In the genomic region with DNA sequence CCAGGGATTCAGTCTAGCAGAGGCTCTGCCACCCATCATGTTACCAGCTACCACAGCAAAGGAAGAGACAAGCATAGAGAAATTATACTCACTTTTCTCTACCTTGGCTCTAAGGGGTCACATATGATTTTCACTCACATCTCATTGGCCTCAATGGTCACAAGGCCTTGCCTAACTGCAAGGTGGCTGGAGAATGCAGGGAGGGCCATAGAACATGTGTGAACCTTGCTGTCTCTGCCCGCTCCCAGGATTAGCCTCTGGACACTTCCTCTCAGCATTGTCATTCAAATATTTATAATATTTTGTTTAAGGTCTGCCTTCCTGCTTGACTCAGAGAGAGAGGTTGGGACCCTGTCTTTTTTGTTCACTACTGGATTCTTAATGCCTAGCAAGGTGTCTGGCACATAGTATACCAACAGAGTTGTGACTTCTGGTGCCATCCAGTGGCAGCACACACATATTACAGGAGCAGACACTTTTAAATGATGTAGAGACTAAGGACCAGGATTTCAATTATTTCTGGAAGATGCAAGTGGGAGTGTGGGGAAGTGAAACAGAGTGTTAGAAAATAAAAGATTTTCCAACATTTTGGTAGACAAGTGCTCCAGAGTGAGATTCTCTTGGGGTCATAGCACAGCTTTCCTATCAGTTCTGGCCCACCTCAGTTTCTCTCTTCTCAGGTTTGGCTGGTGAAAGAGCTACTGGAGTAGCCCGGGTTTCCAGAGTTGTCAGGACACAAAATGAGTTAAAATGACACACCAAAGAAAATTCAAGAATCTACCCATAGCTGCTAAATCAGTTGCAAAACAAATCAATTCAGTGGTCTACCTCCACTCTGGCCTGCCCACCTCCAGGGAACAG, we compare ENCODE assay signal across 8 cellular contexts.
DNase-seq lines count a peak whose midpoint lies in the region; ATAC-seq, FAIRE-seq and TF ChIP-seq lines count a peak whose summit lies in the region.

No MANE protein-coding gene starts in this region.

- DNase-seq in AG04449 (ENCODE audit: low read depth, low spot score), result no peak
- DNase-seq in NCI-H526 treated with DMSO at 0.1 percent for 48 hours (lab: John Stamatoyannopoulos, UW), result peak; percentile 54
- peak; percentile 85 for DNase-seq in activated CD8-positive, alpha-beta T cell treated with anti-CD3 and anti-CD28 coated beads, Interleukin-2, amount 10 ng/mL, durations not matched to agents 7 days and 5 days
- DNase-seq in endothelial cell of umbilical vein (ENCODE audit: low read depth, low spot score), result peak; percentile 59
- peak; percentile 81 for DNase-seq in natural killer cell treated with Interleukin-12 subunit alpha and Interleukin-12 subunit beta and Interleukin-15 and Interleukin-18, amount 100 ng/mL, for 72 hours (ENCODE audit: low spot score)
- DNase-seq in testis, result peak; percentile 66

- H2AFZ ChIP-seq in endothelial cell of umbilical vein (ENCODE audit: low read depth, low read length), result no peak overlapping the region

- ATAC-seq in GM18499 (IDR thresholded peaks at IDR 0.05; ENCODE audit: insufficient read depth, unreplicated experiment) (peak; percentile 73), HG02938 (IDR thresholded peaks at IDR 0.05; ENCODE audit: unreplicated experiment) (peak; percentile 82)
- peak; percentile 56 for ATAC-seq in activated CD8-positive, alpha-beta T cell treated with anti-CD3 and anti-CD28 coated beads, Interleukin-2, amount 10 ng/mL, durations not matched to agents 7 days and 5 days
- ATAC-seq in natural killer cell treated with Interleukin-12 subunit alpha and Interleukin-12 subunit beta and Interleukin-15 and Interleukin-18, amount 100 ng/mL, for 72 hours, result peak; percentile 85 to 91

- H4K20me1 ChIP-seq in endothelial cell of umbilical vein (replicated peaks; ENCODE audit: control insufficient read depth, extremely low read depth, insufficient read depth, low read length), result no peaks in the 10 kb centered on the region

- H3K27ac Mint-ChIP-seq in activated CD8-positive, alpha-beta T cell treated with anti-CD3 and anti-CD28 coated beads, Interleukin-2, amount 10 ng/mL, durations not matched to agents 7 days and 5 days, result peak overlapping the region; percentile 92
- H3K27ac Mint-ChIP-seq in natural killer cell treated with Interleukin-12 subunit alpha and Interleukin-12 subunit beta and Interleukin-15 and Interleukin-18, amount 100 ng/mL, for 72 hours, result peak overlapping the region; percentile 91 to 96

- POLR2A ChIA-PET in AG04449 (lab: Yijun Ruan, JAX) (no interaction called here), endothelial cell of umbilical vein (lab: Charles Lee) (no interaction called here)
- POLR2A ChIA-PET in activated CD8-positive, alpha-beta T cell treated with anti-CD3 and anti-CD28 coated beads, Interleukin-2, amount 10 ng/mL, durations not matched to agents 7 days and 5 days (lab: Charles Lee), result interaction anchor here (0.7 to 10.1 kb wide), 10 partner anchors 12 to 243 kb away, joined by 3 to 336 read pairs (median 8); partner anchors contain the start of gene RASGRP1

- H3K4me1 Mint-ChIP-seq in activated CD8-positive, alpha-beta T cell treated with anti-CD3 and anti-CD28 coated beads, Interleukin-2, amount 10 ng/mL, durations not matched to agents 7 days and 5 days (ENCODE audit: low read depth), result peaks cover 71% of the 10 kb centered on the region
- peaks cover 65 to 76% of the 10 kb centered on the region in 2 donors for H3K4me1 Mint-ChIP-seq in natural killer cell treated with Interleukin-12 subunit alpha and Interleukin-12 subunit beta and Interleukin-15 and Interleukin-18, amount 100 ng/mL, for 72 hours (ENCODE audit: low read depth in 2 of 2)

- no peak for TF ChIP-seq POLR2A in endothelial cell of umbilical vein (IDR thresholded peaks at IDR 0.05; ENCODE audit: low read depth, low read length)
- TF ChIP-seq POLR2A in testis (IDR thresholded peaks at IDR 0.05), result no peak

- no peaks in the 10 kb centered on the region for H3K9me1 ChIP-seq in endothelial cell of umbilical vein (replicated peaks; ENCODE audit: control insufficient read depth, extremely low read depth, insufficient read depth, low read length)

- intact Hi-C loops in endothelial cell of umbilical vein (cut with micrococcal nuclease) (loop anchor here (1.0 kb wide), 4 partner anchors 119 to 688 kb away; partner anchors contain the start of gene RASGRP1), testis (cut with DNase I; ENCODE audit: low total_unique reads) (loop anchor here (10.0 kb wide), 2 partner anchors 129 to 239 kb away; no protein-coding TSS in a partner anchor)

- no peaks in the 10 kb centered on the region for H3K27me3 Mint-ChIP-seq in activated CD8-positive, alpha-beta T cell treated with anti-CD3 and anti-CD28 coated beads, Interleukin-2, amount 10 ng/mL, durations not matched to agents 7 days and 5 days (ENCODE audit: low read depth)
- H3K27me3 Mint-ChIP-seq in natural killer cell treated with Interleukin-12 subunit alpha and Interleukin-12 subunit beta and Interleukin-15 and Interleukin-18, amount 100 ng/mL, for 72 hours, result no peaks in the 10 kb centered on the region

- peak; percentile 92 for FAIRE-seq in endothelial cell of umbilical vein (lab: Jason Lieb, UNC)

- no peaks in the 10 kb centered on the region for H3K36me3 ChIP-seq in endothelial cell of umbilical vein (ENCODE audit: control insufficient read depth in 2 of 2, extremely low read depth in 1 of 2, insufficient read depth in 2 of 2, low read length in 2 of 2)
- H3K36me3 ChIP-seq in testis (ENCODE audit: low read depth, missing control alignments), result no peaks in the 10 kb centered on the region

- CTCF ChIA-PET in AG04449 (lab: Yijun Ruan, JAX) (interaction anchor here (0.6 to 11.1 kb wide), 39 partner anchors 8 to 689 kb away, joined by 3 to 325 read pairs (median 4); partner anchors contain the start of genes FAM98B and RASGRP1), endothelial cell of umbilical vein (lab: Charles Lee) (interaction anchor here (0.6 to 10.9 kb wide), 20 partner anchors 8 to 688 kb away, joined by 3 to 149 read pairs (median 3); partner anchors contain the start of gene RASGRP1)
- CTCF ChIA-PET in activated CD8-positive, alpha-beta T cell treated with anti-CD3 and anti-CD28 coated beads, Interleukin-2, amount 10 ng/mL, durations not matched to agents 7 days and 5 days (lab: Charles Lee), result interaction anchor here (0.6 to 11.2 kb wide), 56 partner anchors 9 to 243 kb away, joined by 3 to 803 read pairs (median 5); partner anchors contain the start of genes FAM98B and RASGRP1

- TF ChIP-seq CTCF in AG04449 (IDR thresholded peaks at IDR 0.05; ENCODE audit: insufficient read depth, low read length, missing control alignments) (peak; percentile 65), endothelial cell of umbilical vein (IDR thresholded peaks at IDR 0.05; ENCODE audit: extremely low read depth in 1 of 2, insufficient read depth in 1 of 2, low read depth in 1 of 2, low read length in 2 of 2) (peak; percentile 63 to 64), testis (IDR thresholded peaks at IDR 0.05) (peak; percentile 45 to 70 (median 68))

- H3K9me3 ChIP-seq in endothelial cell of umbilical vein (replicated peaks; ENCODE audit: control insufficient read depth, insufficient read depth, low read length), result no peaks in the 10 kb centered on the region
- H3K9me3 ChIP-seq in testis, result no peaks in the 10 kb centered on the region

- H3K79me2 ChIP-seq in endothelial cell of umbilical vein (ENCODE audit: control insufficient read depth, insufficient read depth, low read length), result no peaks in the 10 kb centered on the region

- H3K4me2 ChIP-seq in endothelial cell of umbilical vein (ENCODE audit: insufficient read depth, low read length), result no peak overlapping the region

- H3K4me1 ChIP-seq in endothelial cell of umbilical vein (ENCODE audit: control insufficient read depth, extremely low read depth, insufficient read depth, low read length) (no peaks in the 10 kb centered on the region), testis (no peaks in the 10 kb centered on the region)

- dilution Hi-C loops in endothelial cell of umbilical vein (cut with MboI; ENCODE audit: extremely low pct_ligation_motif_present, low sequenced_read_pairs), result no loop called here

- H3K9me3 Mint-ChIP-seq in activated CD8-positive, alpha-beta T cell treated with anti-CD3 and anti-CD28 coated beads, Interleukin-2, amount 10 ng/mL, durations not matched to agents 7 days and 5 days (ENCODE audit: insufficient read depth), result no peaks in the 10 kb centered on the region
- H3K9me3 Mint-ChIP-seq in natural killer cell treated with Interleukin-12 subunit alpha and Interleukin-12 subunit beta and Interleukin-15 and Interleukin-18, amount 100 ng/mL, for 72 hours, result peaks cover 3% of the 10 kb centered on the region

- H3K4me3 ChIP-seq in AG04449 (ENCODE audit: low read depth, low read length), result no peak overlapping the region
- no peak overlapping the region for H3K4me3 ChIP-seq in endothelial cell of umbilical vein (replicated peaks in 1 of 3; ENCODE audit: insufficient read depth in 1 of 3, low read depth in 1 of 3, low read length in 3 of 3)
- no peak overlapping the region for H3K4me3 ChIP-seq in testis

- WGBS in testis, 2 donors, result 80 to 84% methylated on average over 2 of the region's 2 CpGs

- peak overlapping the region; percentile 64 for H3K4me3 Mint-ChIP-seq in activated CD8-positive, alpha-beta T cell treated with anti-CD3 and anti-CD28 coated beads, Interleukin-2, amount 10 ng/mL, durations not matched to agents 7 days and 5 days
- H3K4me3 Mint-ChIP-seq in natural killer cell treated with Interleukin-12 subunit alpha and Interleukin-12 subunit beta and Interleukin-15 and Interleukin-18, amount 100 ng/mL, for 72 hours, result peak overlapping the region; percentile 58

- peaks cover 17 to 20% of the 10 kb centered on the region in 2 experiments for H3K27me3 ChIP-seq in endothelial cell of umbilical vein (ENCODE audit: control insufficient read depth in 2 of 2, insufficient read depth in 2 of 2, low read length in 2 of 2)
- H3K27me3 ChIP-seq in testis, result no peaks in the 10 kb centered on the region

- H3K27ac ChIP-seq in endothelial cell of umbilical vein (ENCODE audit: insufficient read depth, low read depth, low read length) (no peak overlapping the region), testis (no peak overlapping the region)

- H3K9ac ChIP-seq in endothelial cell of umbilical vein (replicated peaks; ENCODE audit: extremely low read depth, insufficient read depth, low read length), result no peak overlapping the region

- peaks cover 6% of the 10 kb centered on the region for H3K36me3 Mint-ChIP-seq in activated CD8-positive, alpha-beta T cell treated with anti-CD3 and anti-CD28 coated beads, Interleukin-2, amount 10 ng/mL, durations not matched to agents 7 days and 5 days (ENCODE audit: low read depth)
- H3K36me3 Mint-ChIP-seq in natural killer cell treated with Interleukin-12 subunit alpha and Interleukin-12 subunit beta and Interleukin-15 and Interleukin-18, amount 100 ng/mL, for 72 hours, result no peaks in the 10 kb centered on the region

- BruUV-seq in endothelial cell of umbilical vein (replicated peaks; lab: Mats Ljungman, UMichigan), result no TSS peak

TF ChIP-seq in endothelial cell of umbilical vein, 7 proteins besides CTCF, POLR2A, EP300 and RAD21 (continues in another document):
- TF ChIP-seq MYC (IDR thresholded peaks at IDR 0.05; ENCODE audit: low read depth, low read length) (no peak), FOS (IDR thresholded peaks at IDR 0.05; ENCODE audit: borderline replicate concordance, insufficient read depth, low read length) (no peak), JUN (IDR thresholded peaks at IDR 0.05; ENCODE audit: borderline replicate concordance, insufficient read depth, insufficient read length, low read depth) (no peak)
